ENCODE assay signal across 1 cellular context in the genomic region with DNA sequence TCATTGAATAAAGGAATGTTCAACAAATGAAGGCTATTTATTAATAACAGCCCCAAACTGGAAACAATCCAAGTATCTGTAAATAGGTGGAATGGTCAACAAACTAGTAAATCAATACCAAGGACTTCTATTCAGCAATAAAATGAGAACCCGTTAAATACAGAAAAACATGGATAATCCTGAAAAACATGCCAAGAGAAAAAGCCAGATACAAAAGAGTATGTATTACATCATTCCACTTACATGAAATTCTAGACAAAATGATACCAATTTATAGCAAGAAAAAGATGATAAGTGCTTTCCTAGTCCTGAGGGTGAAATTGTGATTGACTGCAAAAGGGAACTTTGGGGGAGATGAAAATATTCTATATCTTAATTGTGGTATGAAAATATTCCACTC.
TF ChIP-seq lines count a peak whose summit lies in the region.

No MANE protein-coding gene starts in this region.

TF ChIP-seq in HepG2, 621 proteins besides CTCF, POLR2A, EP300 and RAD21:
- no peak for TF ChIP-seq U2AF1 (optimal IDR thresholded peaks at IDR 0.05; ENCODE audit: low read depth, low read length)
- TF ChIP-seq ZNF672 (CRISPR knock-in tag; IDR thresholded peaks at IDR 0.05), result no peak
- TF ChIP-seq ZNF329 (CRISPR knock-in tag; IDR thresholded peaks at IDR 0.05; ENCODE audit: low read depth), result no peak
- TF ChIP-seq HDAC6 (IDR thresholded peaks at IDR 0.05; ENCODE audit: low read depth, low read length), result no peak
- TF ChIP-seq SRSF4 (IDR thresholded peaks at IDR 0.05; ENCODE audit: low read depth, low read length, poor library complexity, severe bottlenecking), result no peak
- TF ChIP-seq SRSF1 (optimal IDR thresholded peaks at IDR 0.05; ENCODE audit: low read depth, low read length), result no peak
